ENCODE assay signal across 8 cellular contexts in genomic region chr4:128287159-128287870, GRCh38. TPM values are rescaled to one million over a fixed set of nuclear protein-coding genes. Genes with fewer than 3 reads are reported as not detected.
DNase-seq lines count a peak whose midpoint lies in the region; ATAC-seq, FAIRE-seq and TF ChIP-seq lines count a peak whose summit lies in the region.

Gene PGRMC2, minus strand, starts transcription at chr4:128287813. Its CDS starts 23 bp downstream, at chr4:128287790.

- TF ChIP-seq CTCF in chondrocyte (IDR thresholded peaks at IDR 0.05) (no peak), left lung (IDR thresholded peaks at IDR 0.05) (no peak)

- peaks cover 15 to 34% of the 10 kb centered on the region in 2 donors for H3K4me1 ChIP-seq in left lung

- peaks cover 7% of the 10 kb centered on the region for H3K36me3 Mint-ChIP-seq in chondrocyte (ENCODE audit: low read depth)
- peaks cover 43% of the 10 kb centered on the region for H3K36me3 Mint-ChIP-seq in stimulated activated effector memory CD8-positive, alpha-beta T cell treated with anti-CD3 and anti-CD28 coated beads, Interleukin-12 subunit alpha, Interleukin-12 subunit beta, amount 100 ng/mL, for 72 hours

- peak within 1 kb of the TSS; percentile 81 to 93 for H3K27ac ChIP-seq in left lung

- H3K4me1 Mint-ChIP-seq in chondrocyte (ENCODE audit: low read depth): peaks cover 41% of the 10 kb centered on the region
- H3K4me1 Mint-ChIP-seq in stimulated activated effector memory CD8-positive, alpha-beta T cell treated with anti-CD3 and anti-CD28 coated beads, Interleukin-12 subunit alpha, Interleukin-12 subunit beta, amount 100 ng/mL, for 72 hours: peaks cover 38% of the 10 kb centered on the region

- peak; percentile 2 to 14 for DNase-seq in activated CD8-positive, alpha-beta memory T cell treated with anti-CD3 and anti-CD28 coated beads for 1 hour (ENCODE audit: extremely low read depth in 1 of 2, low read depth in 1 of 2)
- no peak for DNase-seq in activated CD8-positive, alpha-beta memory T cell treated with anti-CD3 and anti-CD28 coated beads for 24 hours
- peak; percentile 16 for DNase-seq in RCC 7860 (ENCODE audit: low spot score)
- DNase-seq in chondrocyte (ENCODE audit: low spot score): peak; percentile 92
- DNase-seq in left lung: peak; percentile 54 to 86
- peak; percentile 20 to 70 for DNase-seq in stimulated activated effector memory CD8-positive, alpha-beta T cell treated with anti-CD3 and anti-CD28 coated beads, Interleukin-12 subunit alpha, Interleukin-12 subunit beta, amount 100 ng/mL, for 72 hours (ENCODE audit: low spot score in 2 of 2)
- no peak for DNase-seq in globus pallidus (ENCODE audit: low spot score)

- H3K4me3 ChIP-seq in left lung: peak within 1 kb of the TSS; percentile 90

- H3K27ac Mint-ChIP-seq in chondrocyte (ENCODE audit: unreplicated experiment): peak within 1 kb of the TSS; percentile 96
- H3K27ac Mint-ChIP-seq in stimulated activated effector memory CD8-positive, alpha-beta T cell treated with anti-CD3 and anti-CD28 coated beads, Interleukin-12 subunit alpha, Interleukin-12 subunit beta, amount 100 ng/mL, for 72 hours: peak within 1 kb of the TSS; percentile 60

- no peaks in the 10 kb centered on the region for H3K36me3 ChIP-seq in left lung

- peak; percentile 15 for ATAC-seq in HG02852 (IDR thresholded peaks at IDR 0.05; ENCODE audit: unreplicated experiment)
- ATAC-seq in left lung: peak; percentile 7
- peak; percentile 1 for ATAC-seq in stimulated activated effector memory CD8-positive, alpha-beta T cell treated with anti-CD3 and anti-CD28 coated beads, Interleukin-12 subunit alpha, Interleukin-12 subunit beta, amount 100 ng/mL, for 72 hours

- no peaks in the 10 kb centered on the region for H3K27me3 Mint-ChIP-seq in chondrocyte (ENCODE audit: low read depth)

- FAIRE-seq in RCC 7860 (lab: Jason Lieb, UNC): no peak

- no peaks in the 10 kb centered on the region for H3K9me3 Mint-ChIP-seq in chondrocyte (ENCODE audit: low read depth)
- H3K9me3 Mint-ChIP-seq in stimulated activated effector memory CD8-positive, alpha-beta T cell treated with anti-CD3 and anti-CD28 coated beads, Interleukin-12 subunit alpha, Interleukin-12 subunit beta, amount 100 ng/mL, for 72 hours: no peaks in the 10 kb centered on the region

- no peaks in the 10 kb centered on the region for H3K9me3 ChIP-seq in left lung

- H3K4me3 Mint-ChIP-seq in chondrocyte (ENCODE audit: unreplicated experiment): peak within 1 kb of the TSS; percentile 96
- peak within 1 kb of the TSS; percentile 74 for H3K4me3 Mint-ChIP-seq in stimulated activated effector memory CD8-positive, alpha-beta T cell treated with anti-CD3 and anti-CD28 coated beads, Interleukin-12 subunit alpha, Interleukin-12 subunit beta, amount 100 ng/mL, for 72 hours

- intact Hi-C loops in left lung (cut with DNase I): no loop called here

- H3K27me3 ChIP-seq in left lung: no peaks in the 10 kb centered on the region

RNA-seq across cellular contexts. Expression of gene PGRMC2, which starts in this region (rescaled TPM):
- total RNA-seq in chondrocyte: 136 to 138 TPM (median 136 TPM) in 3 replicates
- total RNA-seq in left lung: 10 to 100 TPM; 59.7 to 77.3 TPM

Comparison
In these comparisons a context has a peak if more than half of its experiments do, and no peak if none do; other contexts are left out.
1. DNase-seq: peak in activated CD8-positive, alpha-beta memory T cell treated with anti-CD3 and anti-CD28 coated beads for 1 hour (2 of 2), RCC 7860 (single experiment), chondrocyte (single experiment), left lung (2 of 2) and stimulated activated effector memory CD8-positive, alpha-beta T cell treated with anti-CD3 and anti-CD28 coated beads, Interleukin-12 subunit alpha, Interleukin-12 subunit beta, amount 100 ng/mL, for 72 hours (2 of 2); none in activated CD8-positive, alpha-beta memory T cell treated with anti-CD3 and anti-CD28 coated beads for 24 hours (single experiment) and globus pallidus (single experiment).
2. Peak in every context shown above with its lines, with median percentiles within 50 percentile points of each other: ATAC-seq.